In the genomic region with DNA sequence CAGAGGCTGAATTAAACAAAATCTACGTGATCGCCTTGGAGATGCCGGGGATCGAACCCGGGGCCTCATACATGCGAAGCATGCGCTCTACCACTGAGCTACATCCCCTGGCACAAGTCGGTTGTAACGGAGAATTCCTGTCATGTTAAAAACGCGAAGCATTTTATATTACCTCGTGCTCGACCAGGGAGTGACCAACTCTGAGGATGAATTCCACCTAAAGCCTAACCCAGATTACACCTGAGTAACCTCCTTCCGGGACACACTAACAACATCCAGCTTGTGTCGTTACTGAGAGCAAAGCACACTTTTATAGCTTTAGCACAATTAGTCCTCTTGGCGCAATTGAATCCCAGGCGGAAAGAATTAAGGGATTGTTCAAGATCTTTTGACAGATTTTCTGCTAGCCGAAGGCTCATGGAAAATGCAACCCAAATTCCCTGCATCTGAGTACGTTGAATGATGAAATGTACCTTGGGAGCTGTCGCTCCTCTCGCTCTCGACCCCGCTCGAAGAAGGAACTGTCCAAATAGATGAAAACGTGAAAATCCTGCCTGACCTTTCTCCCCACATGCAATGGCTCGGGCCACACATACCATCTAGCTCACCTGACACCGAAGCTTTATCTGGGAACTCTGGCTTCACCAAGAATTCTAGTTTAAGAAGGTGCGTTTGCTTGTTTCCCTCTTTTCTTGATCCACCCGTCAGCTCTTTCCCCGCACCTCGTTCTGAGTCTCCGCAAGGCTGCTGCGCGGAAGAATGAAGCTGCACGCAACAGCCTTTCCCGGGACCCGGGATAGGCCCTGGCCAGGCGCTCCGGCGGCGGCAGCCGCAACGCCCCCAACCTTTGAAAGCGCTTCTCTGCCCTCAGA, we compare ENCODE assay signal across 8 cellular contexts.
DNase-seq lines count a peak whose midpoint lies in the region; ATAC-seq and TF ChIP-seq lines count a peak whose summit lies in the region.

No MANE protein-coding gene starts in this region.

- peak overlapping the region; percentile 7; the same call in 1 of the 2 replicates for H3K9ac ChIP-seq in SK-N-SH

- H3K9me3 ChIP-seq in SK-N-SH: no peaks in the 10 kb centered on the region
- H3K9me3 ChIP-seq in muscle layer of duodenum (ENCODE audit: control insufficient read depth in 1 of 2, low read length in 2 of 2): no peaks in the 10 kb centered on the region

- no peak for ATAC-seq in HG03045 (IDR thresholded peaks at IDR 0.05; ENCODE audit: unreplicated experiment)
- no peak for ATAC-seq in HG03432 (IDR thresholded peaks at IDR 0.05; ENCODE audit: unreplicated experiment)

- peak overlapping the region; percentile 81; the same call in 1 of the 2 replicates for H2AFZ ChIP-seq in SK-N-SH (ENCODE audit: low read depth)

- POLR2A ChIA-PET in SK-N-SH (lab: Yijun Ruan, JAX): no interaction called here

- H3K4me1 ChIP-seq in SK-N-SH (ENCODE audit: control insufficient read depth in 1 of 2, insufficient read depth in 2 of 2, low read depth in 1 of 2, low read length in 1 of 2): no peaks in the 10 kb centered on the region; a peak in 1 of 4 replicates
- peaks cover 0 to 6% of the 10 kb centered on the region in 2 donors for H3K4me1 ChIP-seq in muscle layer of duodenum (ENCODE audit: control insufficient read depth in 1 of 2, insufficient read depth in 2 of 2, low read length in 2 of 2)

- H3K4me3 Mint-ChIP-seq in IgD-negative memory B cell: peak overlapping the region in 3 of 4 donors; percentile 43 to 83 (median 66)
- H3K4me3 Mint-ChIP-seq in type B pancreatic cell: peak overlapping the region; percentile 86

- WGBS in SK-N-SH (ENCODE audit: low lambda C conversion rate): 2% methylated on average over 44 of the region's 44 CpGs

- DNase-seq in EH (ENCODE audit: low read depth) (peak; percentile 73), SK-N-SH (peak; percentile 75), caudate nucleus (lab: John Stamatoyannopoulos, UW) (peak in 46 of 61 donors; percentile 1 to 84 (median 43)), type B pancreatic cell (ENCODE audit: extremely low spot score, unreplicated experiment) (peak; percentile 75)

- peaks cover 0 to 9% (median 5%) of the 10 kb centered on the region in 3 donors for H3K4me1 Mint-ChIP-seq in IgD-negative memory B cell
- no peaks in the 10 kb centered on the region for H3K4me1 Mint-ChIP-seq in type B pancreatic cell (ENCODE audit: unreplicated experiment)

- H3K36me3 Mint-ChIP-seq in IgD-negative memory B cell (peaks cover 2% of the 10 kb centered on the region), type B pancreatic cell (no peaks in the 10 kb centered on the region)

- CTCF ChIA-PET in SK-N-SH (lab: Yijun Ruan, JAX): interaction anchor here (0.8 to 1.8 kb wide), 8 partner anchors 11 to 342 kb away, joined by 3 to 5 read pairs (median 3); no protein-coding TSS in a partner anchor

- H3K27me3 ChIP-seq in SK-N-SH (ENCODE audit: insufficient read depth): no peaks in the 10 kb centered on the region
- peaks cover 18% of the 10 kb centered on the region for H3K27me3 ChIP-seq in muscle layer of duodenum (ENCODE audit: low read depth, low read length)

- TF ChIP-seq CTCF in SK-N-SH (IDR thresholded peaks at IDR 0.05) (no peak), type B pancreatic cell (conservative IDR thresholded peaks at IDR 0.05) (no peak)

- H3K27ac Mint-ChIP-seq in IgD-negative memory B cell (peak overlapping the region in 1 of 3 donors; percentile 65), type B pancreatic cell (peak overlapping the region; percentile 54)

- H3K9me3 Mint-ChIP-seq in IgD-negative memory B cell: peaks cover 4 to 10% (median 4%) of the 10 kb centered on the region in 3 donors
- no peaks in the 10 kb centered on the region for H3K9me3 Mint-ChIP-seq in type B pancreatic cell

- H3F3A ChIP-seq in SK-N-SH (replicated peaks; ENCODE audit: insufficient read depth): no peaks in the 10 kb centered on the region

- no peaks in the 10 kb centered on the region for H3K9me2 ChIP-seq in SK-N-SH

- H3K36me3 ChIP-seq in SK-N-SH (replicated peaks in 1 of 2; ENCODE audit: control insufficient read depth in 1 of 2, insufficient read depth in 2 of 2, low read length in 1 of 2): no peaks in the 10 kb centered on the region
- H3K36me3 ChIP-seq in muscle layer of duodenum (ENCODE audit: control insufficient read depth in 1 of 2, insufficient read depth in 2 of 2, low read length in 2 of 2): no peaks in the 10 kb centered on the region

- peak overlapping the region; percentile 92 for H3K4me2 ChIP-seq in SK-N-SH

- no peaks in the 10 kb centered on the region for H4K20me1 ChIP-seq in SK-N-SH (ENCODE audit: insufficient read depth)

- no peaks in the 10 kb centered on the region for H3K79me2 ChIP-seq in SK-N-SH (ENCODE audit: insufficient read depth)

- TF ChIP-seq RAD21 in SK-N-SH (IDR thresholded peaks at IDR 0.05; ENCODE audit: low read length): no peak

- H3K4me3 ChIP-seq in SK-N-SH (ENCODE audit: low read depth in 2 of 2, low read length in 1 of 2): peak overlapping the region; percentile 56 to 68
- peak overlapping the region; percentile 18 to 35 for H3K4me3 ChIP-seq in muscle layer of duodenum (ENCODE audit: low read depth in 1 of 2, low read length in 2 of 2)

- H3K27me3 Mint-ChIP-seq in IgD-negative memory B cell (peaks cover 45% of the 10 kb centered on the region), type B pancreatic cell (peaks cover 23% of the 10 kb centered on the region)

- no peak for TF ChIP-seq EP300 in SK-N-SH (IDR thresholded peaks at IDR 0.05; ENCODE audit: borderline replicate concordance in 1 of 2, low read depth in 1 of 2, low read length in 1 of 2)

- H3K27ac ChIP-seq in SK-N-SH (ENCODE audit: low read depth in 2 of 2, low read length in 1 of 2) (no peak overlapping the region), caudate nucleus (ENCODE audit: low read depth, low read length) (no peak overlapping the region), muscle layer of duodenum (ENCODE audit: low read length) (no peak overlapping the region)

TF ChIP-seq in SK-N-SH, 30 proteins besides CTCF, POLR2A, EP300 and RAD21 (continues in another document):
- TF ChIP-seq, protein P1, sequence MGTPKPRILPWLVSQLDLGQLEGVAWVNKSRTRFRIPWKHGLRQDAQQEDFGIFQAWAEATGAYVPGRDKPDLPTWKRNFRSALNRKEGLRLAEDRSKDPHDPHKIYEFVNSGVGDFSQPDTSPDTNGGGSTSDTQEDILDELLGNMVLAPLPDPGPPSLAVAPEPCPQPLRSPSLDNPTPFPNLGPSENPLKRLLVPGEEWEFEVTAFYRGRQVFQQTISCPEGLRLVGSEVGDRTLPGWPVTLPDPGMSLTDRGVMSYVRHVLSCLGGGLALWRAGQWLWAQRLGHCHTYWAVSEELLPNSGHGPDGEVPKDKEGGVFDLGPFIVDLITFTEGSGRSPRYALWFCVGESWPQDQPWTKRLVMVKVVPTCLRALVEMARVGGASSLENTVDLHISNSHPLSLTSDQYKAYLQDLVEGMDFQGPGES (IDR thresholded peaks at IDR 0.05; ENCODE audit: low read depth, low read length): no peak
- TF ChIP-seq MXI1 (IDR thresholded peaks at IDR 0.05; ENCODE audit: low read depth, low read length) (peak; percentile 79), TAF1 (IDR thresholded peaks at IDR 0.05; ENCODE audit: borderline replicate concordance, low read depth, low read length) (no peak), NFIC (IDR thresholded peaks at IDR 0.05; ENCODE audit: borderline replicate concordance) (no peak), MEF2A (IDR thresholded peaks at IDR 0.05; ENCODE audit: borderline replicate concordance, low read depth) (no peak), GABPA (IDR thresholded peaks at IDR 0.05; ENCODE audit: low read depth) (no peak), FOSL2 (IDR thresholded peaks at IDR 0.05; ENCODE audit: borderline replicate concordance, low read depth) (peak; percentile 74), TEAD4 (IDR thresholded peaks at IDR 0.05; ENCODE audit: borderline replicate concordance, insufficient read depth) (peak; percentile 87), RCOR1 (IDR thresholded peaks at IDR 0.05; ENCODE audit: low read length) (peak; percentile 78)
- TF ChIP-seq, protein P2, sequence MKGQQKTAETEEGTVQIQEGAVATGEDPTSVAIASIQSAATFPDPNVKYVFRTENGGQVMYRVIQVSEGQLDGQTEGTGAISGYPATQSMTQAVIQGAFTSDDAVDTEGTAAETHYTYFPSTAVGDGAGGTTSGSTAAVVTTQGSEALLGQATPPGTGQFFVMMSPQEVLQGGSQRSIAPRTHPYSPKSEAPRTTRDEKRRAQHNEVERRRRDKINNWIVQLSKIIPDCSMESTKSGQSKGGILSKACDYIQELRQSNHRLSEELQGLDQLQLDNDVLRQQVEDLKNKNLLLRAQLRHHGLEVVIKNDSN (IDR thresholded peaks at IDR 0.05; ENCODE audit: borderline replicate concordance, low read depth): no peak
- TF ChIP-seq, protein P3, sequence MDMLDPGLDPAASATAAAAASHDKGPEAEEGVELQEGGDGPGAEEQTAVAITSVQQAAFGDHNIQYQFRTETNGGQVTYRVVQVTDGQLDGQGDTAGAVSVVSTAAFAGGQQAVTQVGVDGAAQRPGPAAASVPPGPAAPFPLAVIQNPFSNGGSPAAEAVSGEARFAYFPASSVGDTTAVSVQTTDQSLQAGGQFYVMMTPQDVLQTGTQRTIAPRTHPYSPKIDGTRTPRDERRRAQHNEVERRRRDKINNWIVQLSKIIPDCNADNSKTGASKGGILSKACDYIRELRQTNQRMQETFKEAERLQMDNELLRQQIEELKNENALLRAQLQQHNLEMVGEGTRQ (IDR thresholded peaks at IDR 0.05; ENCODE audit: borderline replicate concordance, low read depth, low read length): no peak
